29 cellular contexts compared by ENCODE assay signal in the genomic region with DNA sequence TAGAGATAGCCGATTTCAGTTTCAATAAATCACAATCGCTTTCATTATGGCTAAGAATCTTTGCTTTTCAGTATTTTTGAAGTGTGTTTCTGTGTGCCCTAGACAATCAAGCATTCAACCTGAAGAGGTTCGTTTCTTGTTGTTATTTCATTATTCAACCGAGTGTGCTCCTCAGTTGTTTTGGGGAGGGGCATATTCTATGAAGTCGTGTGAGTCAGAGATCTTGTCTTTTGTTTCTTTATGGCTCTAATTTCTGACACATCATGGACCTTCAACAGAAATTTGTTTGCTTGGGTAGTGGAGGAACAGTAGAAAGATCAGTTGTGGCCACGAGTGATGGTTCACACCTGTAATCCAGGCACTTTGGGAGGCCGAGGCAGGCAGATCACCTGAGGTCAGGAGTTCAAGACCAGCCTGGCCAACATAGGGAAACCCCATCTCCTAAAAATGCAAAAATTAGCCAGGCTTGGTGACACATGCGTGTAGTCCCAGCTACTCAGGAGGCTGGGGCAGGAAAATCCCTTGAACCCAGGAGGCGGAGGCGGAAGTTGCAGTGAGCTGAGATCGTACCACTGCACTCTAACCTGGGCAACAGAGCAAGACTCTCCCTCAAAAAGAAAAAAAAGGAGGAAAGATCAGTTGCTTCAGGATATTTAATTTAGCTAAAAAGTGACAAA. TPM values are rescaled to one million over a fixed set of nuclear protein-coding genes. Genes with fewer than 3 reads are reported as not detected.
A peak's percentile ranks its signal among the peaks of the same experiment; 100 is the strongest.
DNase-seq lines count a peak whose midpoint lies in the region; ATAC-seq, FAIRE-seq and TF ChIP-seq lines count a peak whose summit lies in the region.
"Had no signal": no experiment of that assay in that cellular context is flagged by ENCODE, and none has a peak within 500 bp of the region (broad histone marks: within the 10 kb centered on the region; RNA-seq: fewer than 3 reads in every experiment).

No MANE protein-coding gene starts in this region.

- no peak for TF ChIP-seq POLR2A in K562 (conservative IDR thresholded peaks at IDR 0.05)

- no TSS peak for BruUV-seq in K562 (replicated peaks; lab: Mats Ljungman, UMichigan)

- ATAC-seq in GM21619 (IDR thresholded peaks at IDR 0.05; ENCODE audit: unreplicated experiment) (peak; percentile 53), K562 (peak; percentile 62)

- CTCF ChIA-PET in K562 (lab: Yijun Ruan, JAX; ENCODE audit: low intra/inter-chr PET ratio) = no interaction called here

- H3K36me3 ChIP-seq in GM06990 (ENCODE audit: control insufficient read depth, insufficient read depth, low read length) (no peaks in the 10 kb centered on the region; the same call in none of the 2 replicates), K562 (ENCODE audit: control insufficient read depth, insufficient read depth, low read length) (peaks cover 18% of the 10 kb centered on the region)

- H3K9ac ChIP-seq in K562 (ENCODE audit: insufficient read depth in 1 of 2, low read depth in 2 of 2, low read length in 2 of 2) = no peak overlapping the region

- WGBS in K562 (ENCODE audit: insufficient coverage, low coverage, missing lambda C conversion rate) = 54% methylated on average over 11 of the region's 11 CpGs

- no peak for TF ChIP-seq EP300 in K562 (IDR thresholded peaks at IDR 0.05; ENCODE audit: low read length)

- H3K27me3 ChIP-seq in GM06990 (replicated peaks; ENCODE audit: control insufficient read depth, insufficient read depth, low read length) (no peaks in the 10 kb centered on the region), K562 (ENCODE audit: control insufficient read depth in 2 of 2, insufficient read depth in 2 of 2, low read length in 2 of 2) (no peaks in the 10 kb centered on the region)
- H3K27me3 ChIP-seq: MG63 had no signal

- no peaks in the 10 kb centered on the region for H3K9me3 ChIP-seq in K562 (replicated peaks; ENCODE audit: control insufficient read depth, insufficient read depth, low read depth, low read length)
- H3K9me3 ChIP-seq: HAP-1, MG63 had no signal

- DNase-seq in GM06990 (ENCODE audit: extremely low read depth, insufficient read length) = peak; percentile 26
- DNase-seq in GM12865 (ENCODE audit: low read depth) = peak; percentile 52
- peak in 3 of 4 experiments; percentile 8 to 23 (median 11) for DNase-seq in K562 (ENCODE audit: extremely low read depth in 1 of 4, low spot score in 3 of 4)
- no peak for DNase-seq in NCI-H2196 treated with DMSO at 0.1 percent for 48 hours (lab: John Stamatoyannopoulos, UW; ENCODE audit: unreplicated experiment)
- no peak for DNase-seq in GF-D8 (lab: John Stamatoyannopoulos, UW)
- no peak for DNase-seq in activated gamma-delta T cell (lab: John Stamatoyannopoulos, UW)
- DNase-seq: CD8-positive, alpha-beta memory T cell; DMS 273 treated with DMSO at 0.1 percent for 48 hours; DMS79; EL; GDM1; GOT3; HFFc6; KG1; MG63; NCI-H1105 treated with DMSO at 0.1 percent for 48 hours; NCI-H146; NCI-H1930; NCI-H2107; NCI-H446; NCI-H524 treated with DMSO at 0.1 percent for 48 hours; NCI-H774; SIG-M5 had no signal

- H4K20me1 ChIP-seq in K562 (replicated peaks; ENCODE audit: control insufficient read depth, insufficient read depth, low read length) = no peaks in the 10 kb centered on the region

- peak; percentile 70 for FAIRE-seq in K562 (lab: Jason Lieb, UNC)
- FAIRE-seq: RCC 7860 had no signal

- no peak overlapping the region; the same call in 1 of the 2 replicates for H2AFZ ChIP-seq in K562 (ENCODE audit: low read depth, low read length)

- H3K27ac ChIP-seq in K562 (ENCODE audit: extremely low read depth, low read depth, low read length) = peak overlapping the region; percentile 24; the same call in 1 of the 3 replicates
- H3K27ac ChIP-seq: C4-2B, SK-N-MC had no signal

- H3K4me3 ChIP-seq in GM06990 (replicated peaks; ENCODE audit: low read depth, low read length) (no peak overlapping the region), GM12865 (ENCODE audit: low read depth, low read length) (no peak overlapping the region), K562 (no peak overlapping the region)
- H3K4me3 ChIP-seq: HAP-1, MG63, SK-N-MC had no signal

- no peaks in the 10 kb centered on the region for H3K79me2 ChIP-seq in K562 (ENCODE audit: control insufficient read depth, insufficient read depth, low read length)

- TF ChIP-seq RAD21 in K562 (CRISPR knock-in tag; conservative IDR thresholded peaks at IDR 0.05 in 1 of 2, IDR thresholded peaks at IDR 0.05 in 1 of 2) = no peak

- H3K4me1 ChIP-seq in K562 (replicated peaks in 1 of 2; ENCODE audit: control insufficient read depth in 2 of 2, insufficient read depth in 2 of 2, low read length in 2 of 2) = peaks cover 0 to 6% of the 10 kb centered on the region in 2 experiments; a peak in 1 of 5 replicates
- H3K4me1 ChIP-seq: HAP-1 had no signal

- intact Hi-C loops in K562 (cut with micrococcal nuclease) = no loop called here

- H3K9me1 ChIP-seq in K562 (ENCODE audit: control insufficient read depth, insufficient read depth, low read length) = no peaks in the 10 kb centered on the region

- POLR2A ChIA-PET in K562 (lab: Yijun Ruan, JAX) = interaction anchor here (0.7 kb wide), 1 partner anchor 27 kb away, joined by 3 read pairs; no protein-coding TSS in a partner anchor

- no peak for TF ChIP-seq CTCF in GM06990 (IDR thresholded peaks at IDR 0.05; ENCODE audit: insufficient read depth, low read length, poor library complexity, severe bottlenecking)
- TF ChIP-seq CTCF in GM12865 (IDR thresholded peaks at IDR 0.05; ENCODE audit: insufficient read depth, low read depth, low read length, missing control alignments) = no peak
- TF ChIP-seq CTCF in K562 (IDR thresholded peaks at IDR 0.05 in 2 of 3, conservative IDR thresholded peaks at IDR 0.05 in 1 of 3; ENCODE audit: insufficient read depth in 2 of 3, low read depth in 1 of 3, low read length in 3 of 3) = no peak

- in situ Hi-C loops in K562 (cut with MboI) = no loop called here

- no peak overlapping the region for H3K4me2 ChIP-seq in K562 (ENCODE audit: insufficient read depth, low read length)

TF ChIP-seq in K562, 482 proteins besides CTCF, POLR2A, EP300 and RAD21 (continues in another document):
- TF ChIP-seq NELFE (IDR thresholded peaks at IDR 0.05; ENCODE audit: insufficient read depth, insufficient read length) (no peak), ATF3 (IDR thresholded peaks at IDR 0.05) (0 out of 2 replicates have a peak, but pooled peaks have one; percentile 31), ATF3 (CRISPR knock-in tag; conservative IDR thresholded peaks at IDR 0.05) (no peak), FOSL1 (tag; conservative IDR thresholded peaks at IDR 0.05) (peak; percentile 76), SMARCA4 (IDR thresholded peaks at IDR 0.05) (peak; percentile 37; the same call in 1 of the 2 replicates), ARID1B (IDR thresholded peaks at IDR 0.05) (peak; percentile 64; the same call in 1 of the 2 replicates)

RNA-seq across cellular contexts. Expression of gene C1QL3, which starts 38.3 kb away (rescaled TPM):
- not detected in 2 replicates for total RNA-seq in K562 (2011; cell fraction: chromatin; rRNA removed; ENCODE audit: low replicate concordance)
- total RNA-seq in K562 (2011; cell fraction: nucleolus; rRNA removed) = not detected in 2 replicates
- not detected in 2 replicates for total RNA-seq in K562 (2011; cell fraction: nucleoplasm; rRNA removed)
- total RNA-seq in K562 (2014; rRNA removed) = not detected in 2 replicates
- total RNA-seq in K562 (2014; rRNA removed; fragmentation: Illumina TruSeq; extraction: Trizol) = not detected in 2 replicates
- total RNA-seq in K562 (2015; rRNA removed; fragmentation: Illumina TruSeq; extraction: Trizol) = not detected in 2 replicates
- not detected in 2 replicates for total RNA-seq in K562 (2021)
- polyA plus RNA-seq in K562 (2011; rRNA removed) = not detected in 2 replicates
- not detected in 2 replicates for polyA plus RNA-seq in K562 (2011; cell fraction: cytosol; rRNA removed)
- polyA plus RNA-seq in K562 (2011; cell fraction: nucleus; rRNA removed) = not detected in 2 replicates
- 0.42 and 0.48 TPM in 2 replicates for polyA plus RNA-seq in K562 (2012)
- not detected in 2 replicates for polyA plus RNA-seq in K562 (2014; fragmentation: Illumina TruSeq; extraction: Trizol)
- polyA plus RNA-seq in K562 (2014; fragmentation: Nextera tagmentation; extraction: Ambion mirVana) = under 1 TPM; 0.28 to 0.37 TPM
- not detected in 2 replicates for polyA plus RNA-seq in K562 (2014; rRNA removed)
- polyA minus RNA-seq in K562 (2011; rRNA and poly(A)+ RNA removed) = not detected in 2 replicates
- polyA minus RNA-seq in K562 (2011; cell fraction: cytosol; rRNA and poly(A)+ RNA removed) = not detected in 2 replicates
- polyA minus RNA-seq in K562 (2011; cell fraction: nucleus; rRNA and poly(A)+ RNA removed) = not detected in 2 replicates
- total RNA-seq: A673, HFFc6 had no signal

RNA-seq across cellular contexts. Expression of gene PTER, which starts 46.6 kb away (rescaled TPM):
- total RNA-seq in K562 (2011; cell fraction: chromatin; rRNA removed; ENCODE audit: low replicate concordance) = 14.6 and 21.7 TPM in 2 replicates
- total RNA-seq in K562 (2011; cell fraction: nucleolus; rRNA removed) = 8.0 and 12.0 TPM in 2 replicates
- 11.3 and 12.1 TPM in 2 replicates for total RNA-seq in K562 (2011; cell fraction: nucleoplasm; rRNA removed)
- total RNA-seq in K562 (2014; rRNA removed) (17.9 and 20.2 TPM in 2 replicates), K562 (2014; rRNA removed; fragmentation: Illumina TruSeq; extraction: Trizol) (31.2 and 37.3 TPM in 2 replicates), K562 (2015; rRNA removed; fragmentation: Illumina TruSeq; extraction: Trizol) (29.4 and 31.9 TPM in 2 replicates), K562 (2021) (19.5 and 20.1 TPM in 2 replicates)
- polyA plus RNA-seq in K562 (2011; rRNA removed) (23.4 and 27.5 TPM in 2 replicates), K562 (2014; fragmentation: Illumina TruSeq; extraction: Trizol) (24.5 and 28.6 TPM in 2 replicates), K562 (2014; fragmentation: Nextera tagmentation; extraction: Ambion mirVana) (10 to 100 TPM; 32.9 to 42.1 TPM), K562 (2014; rRNA removed) (15.5 and 18.2 TPM in 2 replicates)
- 8.3 and 12.3 TPM in 2 replicates for polyA plus RNA-seq in K562 (2011; cell fraction: cytosol; rRNA removed)
- 8.9 and 12.7 TPM in 2 replicates for polyA plus RNA-seq in K562 (2011; cell fraction: nucleus; rRNA removed)
- 16.7 and 22.3 TPM in 2 replicates for polyA plus RNA-seq in K562 (2012)
- 42.9 and 43.4 TPM in 2 replicates for polyA minus RNA-seq in K562 (2011; rRNA and poly(A)+ RNA removed)
- polyA minus RNA-seq in K562 (2011; cell fraction: cytosol; rRNA and poly(A)+ RNA removed) = 12.3 and 13.6 TPM in 2 replicates
- polyA minus RNA-seq in K562 (2011; cell fraction: nucleus; rRNA and poly(A)+ RNA removed) = 10.6 and 22.3 TPM in 2 replicates

Comparison
In these comparisons a context has a peak if more than half of its experiments do, and no peak if none do; other contexts are left out.
1. DNase-seq: peak in GM06990 (single experiment), GM12865 (single experiment) and K562 (3 of 4); none in NCI-H2196 treated with DMSO at 0.1 percent for 48 hours (single experiment), GF-D8 (single experiment) and activated gamma-delta T cell (single experiment).